ENCODE assay signal across 8 cellular contexts in the genomic region with DNA sequence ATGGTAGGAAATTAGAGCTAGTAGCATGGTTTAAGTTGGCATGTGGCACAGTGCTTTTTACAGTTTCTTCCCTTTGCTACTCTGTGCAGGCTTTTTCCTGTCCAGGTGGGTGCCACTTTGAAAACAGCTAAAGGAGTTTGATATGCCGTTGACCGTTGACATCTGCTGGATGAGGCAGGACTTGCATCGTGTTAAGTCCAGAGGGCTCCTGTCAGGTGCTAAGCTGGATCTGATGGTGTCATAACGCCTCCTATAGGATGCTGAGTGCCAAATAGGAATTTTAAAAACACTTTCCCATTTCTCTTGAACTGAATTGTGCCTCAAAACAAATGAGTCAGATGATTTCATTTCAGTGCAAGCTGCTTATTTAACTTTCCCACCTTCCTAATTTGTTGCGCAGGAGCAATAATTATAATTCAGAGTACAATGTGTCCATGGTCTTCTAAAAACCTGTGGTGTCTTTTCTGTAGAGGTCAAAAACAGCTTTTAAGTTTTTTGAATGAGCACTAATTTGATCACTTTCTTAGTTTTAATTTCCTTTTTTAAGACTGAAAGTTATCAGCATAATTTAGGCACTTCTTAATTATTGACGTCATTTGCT.
A peak's percentile ranks its signal among the peaks of the same experiment; 100 is the strongest.
DNase-seq lines count a peak whose midpoint lies in the region; ATAC-seq, FAIRE-seq and TF ChIP-seq lines count a peak whose summit lies in the region.

No MANE protein-coding gene starts in this region.

- H3K36me3 ChIP-seq in cardiac muscle cell (no peaks in the 10 kb centered on the region), small intestine (ENCODE audit: control insufficient read depth in 2 of 2, insufficient read depth in 2 of 2, low read length in 2 of 2) (no peaks in the 10 kb centered on the region)

- H3K9me3 Mint-ChIP-seq in activated T-cell treated with anti-CD3 and anti-CD28 coated beads, Interleukin-2, amount 50 U/mL, for 72 hours, result no peaks in the 10 kb centered on the region

- H3K4me1 ChIP-seq in cardiac muscle cell (ENCODE audit: low read depth) (peaks cover 53% of the 10 kb centered on the region), small intestine (ENCODE audit: control insufficient read depth in 2 of 2, insufficient read depth in 1 of 2, low read depth in 1 of 2, low read length in 1 of 2) (no peaks in the 10 kb centered on the region)

- H3K27ac ChIP-seq in cardiac muscle cell (peak overlapping the region; percentile 79), small intestine (ENCODE audit: low read depth in 1 of 2, low read length in 1 of 2) (no peak overlapping the region)

- no peaks in the 10 kb centered on the region for H3K36me3 Mint-ChIP-seq in activated T-cell treated with anti-CD3 and anti-CD28 coated beads, Interleukin-2, amount 50 U/mL, for 72 hours (ENCODE audit: insufficient read depth in 2 of 2)

- H3K27ac Mint-ChIP-seq in activated T-cell treated with anti-CD3 and anti-CD28 coated beads, Interleukin-2, amount 50 U/mL, for 72 hours, result no peak overlapping the region

- ATAC-seq in GM19395 (IDR thresholded peaks at IDR 0.05; ENCODE audit: unreplicated experiment), result peak; percentile 89
- peak; percentile 84 for ATAC-seq in HG03565 (IDR thresholded peaks at IDR 0.05; ENCODE audit: unreplicated experiment)
- peak; percentile 64 to 70 for ATAC-seq in activated T-cell treated with anti-CD3 and anti-CD28 coated beads, Interleukin-2, amount 50 U/mL, for 72 hours (replicated peaks in 1 of 2)

- peaks cover 23% of the 10 kb centered on the region for H3K4me1 Mint-ChIP-seq in activated T-cell treated with anti-CD3 and anti-CD28 coated beads, Interleukin-2, amount 50 U/mL, for 72 hours (ENCODE audit: low read depth)

- DNase-seq in DMS 273 treated with DMSO at 0.1 percent for 48 hours (lab: John Stamatoyannopoulos, UW) (peak; percentile 72), NCI-H524 (lab: John Stamatoyannopoulos, UW) (peak; percentile 73 to 90), cardiac muscle cell (ENCODE audit: low read depth in 1 of 2, low spot score in 1 of 2) (peak; percentile 61 to 85), small intestine (peak; percentile 45)
- peak; percentile 8 to 16 for DNase-seq in activated T-cell treated with anti-CD3 and anti-CD28 coated beads, Interleukin-2, amount 50 U/mL, for 72 hours
- DNase-seq in activated CD8-positive, alpha-beta memory T cell treated with anti-CD3 and anti-CD28 coated beads, Interleukin-2, amount 50 U/mL, for 4 hours, result no peak

- H3K4me3 ChIP-seq in cardiac muscle cell, result no peak overlapping the region
- no peak overlapping the region for H3K4me3 ChIP-seq in small intestine (ENCODE audit: low read depth in 1 of 2, low read length in 2 of 2)

- WGBS in small intestine, 3 donors, result 12 to 22% (median 17%) methylated on average over 6 of the region's 6 CpGs

- H3K27me3 ChIP-seq in cardiac muscle cell, result no peaks in the 10 kb centered on the region
- no peaks in the 10 kb centered on the region for H3K27me3 ChIP-seq in small intestine (ENCODE audit: control insufficient read depth in 2 of 2, insufficient read depth in 2 of 2, low read length in 2 of 2)

- H3K9me3 ChIP-seq in cardiac muscle cell (ENCODE audit: low read depth) (no peaks in the 10 kb centered on the region), small intestine (ENCODE audit: control insufficient read depth, low read depth) (no peaks in the 10 kb centered on the region)

- no peak for FAIRE-seq in small intestine (lab: Jason Lieb, UNC)

- no peaks in the 10 kb centered on the region for H3K27me3 Mint-ChIP-seq in activated T-cell treated with anti-CD3 and anti-CD28 coated beads, Interleukin-2, amount 50 U/mL, for 72 hours (ENCODE audit: low read depth)

- H3K4me3 Mint-ChIP-seq in activated T-cell treated with anti-CD3 and anti-CD28 coated beads, Interleukin-2, amount 50 U/mL, for 72 hours, result no peak overlapping the region

- TF ChIP-seq CTCF in cardiac muscle cell (IDR thresholded peaks at IDR 0.05; ENCODE audit: low read depth, low read length), result peak; percentile 39
